ENCODE assay signal across 9 cellular contexts in genomic region chr21:22575165-22575584, GRCh38.
DNase-seq lines count a peak whose midpoint lies in the region; ATAC-seq and TF ChIP-seq lines count a peak whose summit lies in the region.
"Had no signal": no experiment of that assay in that cellular context is flagged by ENCODE, and none has a peak within 500 bp of the region (broad histone marks: within the 10 kb centered on the region; RNA-seq: fewer than 3 reads in every experiment).

No MANE protein-coding gene starts in this region.

- ATAC-seq in body of pancreas (no peak), HG03139 (IDR thresholded peaks at IDR 0.05; ENCODE audit: unreplicated experiment) (no peak)
- ATAC-seq: GM12878 had no signal

- intact Hi-C loops in body of pancreas (cut with DNase I) = no loop called here
- intact Hi-C loops in CD4-positive, alpha-beta memory T cell (cut with micrococcal nuclease) = no loop called here

- CTCF ChIA-PET in CD4-positive, alpha-beta memory T cell (lab: Charles Lee; ENCODE audit: partially characterized antibody) = no interaction called here

- H3K9me3 ChIP-seq in iPS-20b (ENCODE audit: insufficient read depth, low read depth, low read length) (no peaks in the 10 kb centered on the region), body of pancreas (no peaks in the 10 kb centered on the region)
- no peaks in the 10 kb centered on the region for H3K9me3 ChIP-seq in CD4-positive, alpha-beta memory T cell (ENCODE audit: control insufficient read depth in 1 of 2, low read length in 2 of 2)

- H3K27me3 Mint-ChIP-seq in activated T-cell treated with anti-CD3 and anti-CD28 coated beads, Interleukin-2, amount 50 U/mL, for 24 hours = no peaks in the 10 kb centered on the region
- no peaks in the 10 kb centered on the region for H3K27me3 Mint-ChIP-seq in CD4-positive, alpha-beta memory T cell

- peak overlapping the region; percentile 4; the same call in 1 of the 2 replicates for H3K9ac ChIP-seq in iPS-20b (ENCODE audit: low read depth, low read length)

- H3K27ac Mint-ChIP-seq in activated T-cell treated with anti-CD3 and anti-CD28 coated beads, Interleukin-2, amount 50 U/mL, for 24 hours = no peak overlapping the region
- H3K27ac Mint-ChIP-seq in CD4-positive, alpha-beta memory T cell = no peak overlapping the region

- no peaks in the 10 kb centered on the region for H3K36me3 Mint-ChIP-seq in activated T-cell treated with anti-CD3 and anti-CD28 coated beads, Interleukin-2, amount 50 U/mL, for 24 hours (ENCODE audit: low read depth)
- no peaks in the 10 kb centered on the region for H3K36me3 Mint-ChIP-seq in CD4-positive, alpha-beta memory T cell

- no peak overlapping the region for H3K4me3 Mint-ChIP-seq in activated T-cell treated with anti-CD3 and anti-CD28 coated beads, Interleukin-2, amount 50 U/mL, for 24 hours
- no peak overlapping the region for H3K4me3 Mint-ChIP-seq in CD4-positive, alpha-beta memory T cell

- no peak for TF ChIP-seq POLR2A in body of pancreas (IDR thresholded peaks at IDR 0.05)

- POLR2A ChIA-PET in CD4-positive, alpha-beta memory T cell (lab: Charles Lee; ENCODE audit: partially characterized antibody) = no interaction called here

- 7 to 9% methylated on average over 5 of the region's 5 CpGs for WGBS in body of pancreas, 2 donors

- TF ChIP-seq CTCF in C4-2B (conservative IDR thresholded peaks at IDR 0.05) (peak; percentile 59), body of pancreas (IDR thresholded peaks at IDR 0.05) (peak in 2 of 7 experiments; percentile 6 to 7)

- peaks cover 2% of the 10 kb centered on the region for H3K9me3 Mint-ChIP-seq in activated T-cell treated with anti-CD3 and anti-CD28 coated beads, Interleukin-2, amount 50 U/mL, for 24 hours
- H3K9me3 Mint-ChIP-seq in CD4-positive, alpha-beta memory T cell = peaks cover 0 to 10% (median 4%) of the 10 kb centered on the region in 8 donors

- H3K27ac ChIP-seq in C4-2B (no peak overlapping the region), iPS-20b (ENCODE audit: low read length) (no peak overlapping the region), body of pancreas (no peak overlapping the region)
- H3K27ac ChIP-seq in CD4-positive, alpha-beta memory T cell (ENCODE audit: low read depth, low read length) = no peak overlapping the region

- H3K27me3 ChIP-seq in iPS-20b (ENCODE audit: insufficient read depth, low read length) (no peaks in the 10 kb centered on the region), body of pancreas (peaks cover 0 to 5% of the 10 kb centered on the region in 2 donors)
- no peaks in the 10 kb centered on the region for H3K27me3 ChIP-seq in CD4-positive, alpha-beta memory T cell (ENCODE audit: insufficient read depth, low read length)

- H3K4me3 ChIP-seq in iPS-20b (ENCODE audit: low read length) = peak overlapping the region; percentile 31
- H3K4me3 ChIP-seq in body of pancreas = no peak overlapping the region
- no peak overlapping the region for H3K4me3 ChIP-seq in CD4-positive, alpha-beta memory T cell (ENCODE audit: low read length in 2 of 2)
- H3K4me3 ChIP-seq: GM12878 had no signal

- DNase-seq in Kasumi-1 (lab: John Stamatoyannopoulos, UW) (peak; percentile 81 to 85), OCI-M1 (lab: John Stamatoyannopoulos, UW) (peak; percentile 71), body of pancreas (no peak)
- DNase-seq in activated T-cell treated with anti-CD3 and anti-CD28 coated beads, Interleukin-2, amount 50 U/mL, for 24 hours = no peak
- no peak for DNase-seq in CD4-positive, alpha-beta memory T cell

- no peaks in the 10 kb centered on the region for H3K4me1 ChIP-seq in iPS-20b (ENCODE audit: insufficient read depth, low read length)
- H3K4me1 ChIP-seq in body of pancreas = no peaks in the 10 kb centered on the region
- H3K4me1 ChIP-seq in CD4-positive, alpha-beta memory T cell (ENCODE audit: insufficient read depth, low read length) = no peaks in the 10 kb centered on the region

- H3K36me3 ChIP-seq in iPS-20b (ENCODE audit: insufficient read depth, low read depth, low read length) = no peaks in the 10 kb centered on the region
- no peaks in the 10 kb centered on the region for H3K36me3 ChIP-seq in body of pancreas (replicated peaks in 1 of 2; ENCODE audit: insufficient read depth in 1 of 2, low read depth in 2 of 2)
- H3K36me3 ChIP-seq in CD4-positive, alpha-beta memory T cell (ENCODE audit: insufficient read depth, low read length) = no peaks in the 10 kb centered on the region

- H3K4me1 Mint-ChIP-seq in activated T-cell treated with anti-CD3 and anti-CD28 coated beads, Interleukin-2, amount 50 U/mL, for 24 hours (ENCODE audit: low read depth) = no peaks in the 10 kb centered on the region
- H3K4me1 Mint-ChIP-seq in CD4-positive, alpha-beta memory T cell = no peaks in the 10 kb centered on the region

Comparison
In these comparisons a context has a peak if more than half of its experiments do, and no peak if none do; other contexts are left out.
1. DNase-seq: peak in Kasumi-1 (2 of 2) and OCI-M1 (single experiment); none in body of pancreas (0 of 4), activated T-cell treated with anti-CD3 and anti-CD28 coated beads, Interleukin-2, amount 50 U/mL, for 24 hours (single experiment) and CD4-positive, alpha-beta memory T cell (0 of 5).